ENCODE assay signal across 9 cellular contexts in the genomic region with DNA sequence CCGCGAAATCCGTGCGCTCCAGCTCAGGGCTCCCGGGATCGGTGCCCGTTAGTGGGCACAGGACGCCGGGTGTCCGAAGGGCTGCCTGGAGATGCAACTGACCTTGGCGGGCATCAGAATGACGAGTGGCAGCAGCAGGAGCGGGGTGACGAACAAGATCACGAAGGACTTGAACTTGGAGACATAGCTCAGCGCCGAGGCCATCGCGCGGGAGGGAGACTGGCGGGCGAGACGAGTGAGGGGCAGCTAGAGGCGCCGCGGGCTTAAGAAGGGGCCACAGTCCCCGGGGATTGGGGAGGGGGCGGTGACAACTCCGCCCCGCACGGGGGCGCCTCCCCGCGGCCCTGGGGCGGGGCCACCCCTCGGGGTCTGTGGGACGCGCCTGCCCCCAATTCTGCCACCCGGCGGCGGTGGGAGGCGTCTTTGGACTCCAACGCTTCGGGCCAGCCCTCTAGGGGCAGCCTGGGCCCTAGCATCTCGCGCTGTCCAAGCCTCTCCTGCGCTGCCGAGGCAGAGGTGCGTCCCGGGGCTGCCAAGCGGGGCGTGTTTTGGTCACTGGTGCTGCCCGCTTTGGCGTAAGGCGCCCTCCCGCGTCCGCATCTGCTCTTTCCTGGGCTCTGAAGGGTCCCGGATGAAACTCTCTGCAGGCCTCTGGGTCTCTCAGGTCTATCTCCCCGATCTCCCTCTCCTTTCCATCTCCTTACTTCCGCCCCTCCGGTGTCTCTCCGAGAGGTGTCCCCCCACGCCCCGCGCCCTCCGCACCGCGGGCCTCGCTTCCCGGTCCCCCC. TPM values are rescaled to one million over a fixed set of nuclear protein-coding genes. Genes with fewer than 3 reads are reported as not detected.
DNase-seq lines count a peak whose midpoint lies in the region; ATAC-seq and TF ChIP-seq lines count a peak whose summit lies in the region.
"Had no signal": no experiment of that assay in that cellular context is flagged by ENCODE, and none has a peak within 500 bp of the region (broad histone marks: within the 10 kb centered on the region; RNA-seq: fewer than 3 reads in every experiment).

Gene SLC13A5, minus strand, starts transcription at position 240 of the 788 bp plus-strand sequence. Its CDS starts 36 bp downstream, at position 204.

- no peak within 1 kb of the TSS for H3K27ac ChIP-seq in 22Rv1
- no peak within 1 kb of the TSS for H3K27ac ChIP-seq in left ventricle myocardium inferior (replicated peaks)

- H3K4me1 ChIP-seq in left ventricle myocardium inferior: peaks cover 19% of the 10 kb centered on the region
- H3K4me1 ChIP-seq in skeletal muscle satellite cell (ENCODE audit: control insufficient read depth, insufficient read depth, low read length): peaks cover 10% of the 10 kb centered on the region

- TF ChIP-seq CTCF in 22Rv1 (IDR thresholded peaks at IDR 0.05) (peak; percentile 43), GM12873 (IDR thresholded peaks at IDR 0.05; ENCODE audit: insufficient read depth, low read depth, low read length, missing control alignments) (peak; percentile 25), left ventricle myocardium inferior (IDR thresholded peaks at IDR 0.05; ENCODE audit: borderline replicate concordance) (peak; percentile 39)

- peaks cover 3% of the 10 kb centered on the region for H3K36me3 Mint-ChIP-seq in activated T-helper 1 cell treated with anti-CD3 and anti-CD28 coated beads, Interleukin-12 subunit alpha, Interleukin-12 subunit beta, Interleukin-2, Interleukin-4 antibody, amounts not matched to agents 30 ng/mL and 10 ng/mL and 1 ng/mL, durations not matched to agents 14 hours and 24 hours and 36 hours (ENCODE audit: low read depth)

- no peaks in the 10 kb centered on the region for H3K4me1 Mint-ChIP-seq in activated T-helper 1 cell treated with anti-CD3 and anti-CD28 coated beads, Interleukin-12 subunit alpha, Interleukin-12 subunit beta, Interleukin-2, Interleukin-4 antibody, amounts not matched to agents 30 ng/mL and 10 ng/mL and 1 ng/mL, durations not matched to agents 14 hours and 24 hours and 36 hours (ENCODE audit: low read depth)

- no peak for ATAC-seq in HG03439 (IDR thresholded peaks at IDR 0.05; ENCODE audit: unreplicated experiment)

- H3K4me3 ChIP-seq in left ventricle myocardium inferior (peak within 1 kb of the TSS; percentile 58), skeletal muscle satellite cell (ENCODE audit: low read length) (peak within 1 kb of the TSS; percentile 60)

- peak within 1 kb of the TSS; percentile 82 for H3K4me2 ChIP-seq in skeletal muscle satellite cell (ENCODE audit: low read length)

- intact Hi-C loops in activated T-helper 1 cell treated with anti-CD3 and anti-CD28 coated beads, Interleukin-12 subunit alpha, Interleukin-12 subunit beta, Interleukin-2, Interleukin-4 antibody, amounts not matched to agents 30 ng/mL and 10 ng/mL and 1 ng/mL, durations not matched to agents 14 hours and 24 hours and 36 hours (cut with micrococcal nuclease): no loop called here
- intact Hi-C loops in left ventricle myocardium inferior (cut with micrococcal nuclease): no loop called here

- no peak for DNase-seq in activated T-helper 1 cell treated with anti-CD3 and anti-CD28 coated beads, Interleukin-12 subunit alpha, Interleukin-12 subunit beta, Interleukin-2, Interleukin-4 antibody, amounts not matched to agents 30 ng/mL and 10 ng/mL and 1 ng/mL, durations not matched to agents 14 hours and 24 hours and 36 hours (ENCODE audit: low spot score)
- no peak for DNase-seq in left ventricle myocardium inferior
- no peak for DNase-seq in effector CD8-positive, alpha-beta T cell (lab: John Stamatoyannopoulos, UW)
- DNase-seq in COLO668 (lab: John Stamatoyannopoulos, UW; ENCODE audit: unreplicated experiment): no peak

- H3K27me3 ChIP-seq in left ventricle myocardium inferior (ENCODE audit: low read depth): peaks cover 94% of the 10 kb centered on the region
- H3K27me3 ChIP-seq in skeletal muscle satellite cell (ENCODE audit: control insufficient read depth, insufficient read depth, low read length): peaks cover 52% of the 10 kb centered on the region

- peak within 1 kb of the TSS; percentile 24 for H3K4me3 Mint-ChIP-seq in activated T-helper 1 cell treated with anti-CD3 and anti-CD28 coated beads, Interleukin-12 subunit alpha, Interleukin-12 subunit beta, Interleukin-2, Interleukin-4 antibody, amounts not matched to agents 30 ng/mL and 10 ng/mL and 1 ng/mL, durations not matched to agents 14 hours and 24 hours and 36 hours

- no peak within 1 kb of the TSS for H3K27ac Mint-ChIP-seq in activated T-helper 1 cell treated with anti-CD3 and anti-CD28 coated beads, Interleukin-12 subunit alpha, Interleukin-12 subunit beta, Interleukin-2, Interleukin-4 antibody, amounts not matched to agents 30 ng/mL and 10 ng/mL and 1 ng/mL, durations not matched to agents 14 hours and 24 hours and 36 hours

- H3K9ac ChIP-seq in skeletal muscle satellite cell (ENCODE audit: low read depth, low read length): peak within 1 kb of the TSS; percentile 26

- H3K9me3 ChIP-seq in left ventricle myocardium inferior (replicated peaks) (peaks cover 30% of the 10 kb centered on the region), skeletal muscle satellite cell (replicated peaks; ENCODE audit: low read length) (peaks cover 4% of the 10 kb centered on the region)

- H3K36me3 ChIP-seq in left ventricle myocardium inferior (no peaks in the 10 kb centered on the region), skeletal muscle satellite cell (ENCODE audit: insufficient read depth, low read length) (no peaks in the 10 kb centered on the region)

- no peaks in the 10 kb centered on the region for H3K9me3 Mint-ChIP-seq in activated T-helper 1 cell treated with anti-CD3 and anti-CD28 coated beads, Interleukin-12 subunit alpha, Interleukin-12 subunit beta, Interleukin-2, Interleukin-4 antibody, amounts not matched to agents 30 ng/mL and 10 ng/mL and 1 ng/mL, durations not matched to agents 14 hours and 24 hours and 36 hours

- peaks cover 57% of the 10 kb centered on the region for H3K27me3 Mint-ChIP-seq in activated T-helper 1 cell treated with anti-CD3 and anti-CD28 coated beads, Interleukin-12 subunit alpha, Interleukin-12 subunit beta, Interleukin-2, Interleukin-4 antibody, amounts not matched to agents 30 ng/mL and 10 ng/mL and 1 ng/mL, durations not matched to agents 14 hours and 24 hours and 36 hours (ENCODE audit: insufficient read depth)

RNA-seq across cellular contexts. Expression of gene SLC13A5, which starts in this region (rescaled TPM):
- total RNA-seq in activated T-helper 1 cell treated with anti-CD3 and anti-CD28 coated beads, Interleukin-12 subunit alpha, Interleukin-12 subunit beta, Interleukin-2, Interleukin-4 antibody, amounts not matched to agents 30 ng/mL and 10 ng/mL and 1 ng/mL, durations not matched to agents 14 hours and 24 hours and 36 hours: not detected in 2 replicates
- total RNA-seq in left ventricle myocardium inferior: not detected
- not detected in 2 replicates for total RNA-seq in skeletal muscle satellite cell (2012; rRNA removed)
- total RNA-seq: subcutaneous adipose tissue had no signal
